In the genomic region with DNA sequence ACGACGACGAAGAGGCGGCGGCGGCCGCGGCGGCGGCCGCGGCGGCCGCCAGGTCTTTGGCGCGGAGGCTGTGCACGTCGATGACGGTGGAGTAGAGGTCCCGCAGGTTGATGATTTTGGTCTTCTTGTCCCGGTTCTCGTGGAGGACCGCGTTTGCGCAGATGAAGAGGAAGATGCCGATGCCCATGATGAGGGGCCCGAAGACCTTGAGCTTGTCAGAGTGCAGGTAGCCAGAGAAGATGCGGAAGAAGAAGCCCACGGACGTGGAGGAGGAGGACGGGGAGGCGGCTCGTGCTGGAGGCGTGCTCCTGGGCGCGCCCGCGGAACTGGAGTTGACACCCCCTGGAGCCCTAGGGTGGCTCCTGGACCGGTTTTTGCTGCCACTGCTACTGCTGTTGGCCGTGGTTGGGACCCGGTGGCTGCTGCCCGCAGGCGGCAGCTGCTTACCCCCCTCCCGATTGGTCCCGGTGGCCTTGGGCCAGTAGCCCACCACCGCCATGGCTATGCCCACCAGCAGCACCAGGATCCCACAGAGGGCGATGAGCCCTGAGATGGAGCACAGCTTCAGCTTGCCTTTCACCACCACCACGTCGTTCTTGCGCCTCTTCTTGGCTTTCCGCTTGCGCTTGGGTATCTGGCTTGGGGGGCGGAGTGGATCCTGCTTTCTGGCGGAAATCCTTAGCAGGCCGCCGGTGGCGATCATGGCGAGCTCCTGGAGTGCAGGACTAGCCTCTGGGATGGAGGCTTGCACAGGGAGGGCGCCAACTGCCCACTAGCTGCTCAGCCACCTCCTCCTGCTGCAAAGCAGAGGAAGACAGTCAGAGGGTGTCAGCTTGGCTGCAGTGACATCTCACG, we compare ENCODE assay signal across 12 cellular contexts. TPM values are rescaled to one million over a fixed set of nuclear protein-coding genes. Genes with fewer than 3 reads are reported as not detected.
DNase-seq lines count a peak whose midpoint lies in the region; ATAC-seq and TF ChIP-seq lines count a peak whose summit lies in the region.
"Had no signal": no experiment of that assay in that cellular context is flagged by ENCODE, and none has a peak within 500 bp of the region (broad histone marks: within the 10 kb centered on the region; RNA-seq: fewer than 3 reads in every experiment).

No MANE protein-coding gene starts in this region.

- POLR2A ChIA-PET in T-cell (lab: Charles Lee): no interaction called here

- ATAC-seq in T-cell (replicated peaks in 1 of 4) (no peak), psoas muscle (no peak), left lobe of liver (no peak)

- peaks cover 5% of the 10 kb centered on the region for H3K4me1 ChIP-seq in iPS-15b (ENCODE audit: control insufficient read depth, insufficient read depth, low read length)
- peaks cover 4% of the 10 kb centered on the region for H3K4me1 ChIP-seq in psoas muscle

- H3K9me3 ChIP-seq in iPS-15b (ENCODE audit: control insufficient read depth, insufficient read depth, low read length) (no peaks in the 10 kb centered on the region), psoas muscle (no peaks in the 10 kb centered on the region)

- no peaks in the 10 kb centered on the region for H3K9me3 Mint-ChIP-seq in T-cell

- peak overlapping the region; percentile 43 to 74 (median 60) for H3K4me3 Mint-ChIP-seq in T-cell

- peaks cover 50 to 58% of the 10 kb centered on the region in 2 donors for H3K27me3 Mint-ChIP-seq in T-cell

- CTCF ChIA-PET in T-cell (lab: Charles Lee): no interaction called here

- H3K27me3 ChIP-seq in iPS-15b (ENCODE audit: control insufficient read depth, insufficient read depth, low read length): peaks cover 51% of the 10 kb centered on the region
- H3K27me3 ChIP-seq in psoas muscle (ENCODE audit: insufficient read depth in 3 of 3, low read length in 2 of 3): peaks cover 13 to 93% (median 25%) of the 10 kb centered on the region in 3 donors

- peak; percentile 62 for DNase-seq in DMS53 (lab: John Stamatoyannopoulos, UW)
- DNase-seq in DMS53 treated with DMSO at 0.1 percent for 48 hours (lab: John Stamatoyannopoulos, UW; ENCODE audit: unreplicated experiment): no peak
- DNase-seq in T-cell: no peak
- DNase-seq in psoas muscle: peak in 1 of 2 donors; percentile 42
- no peak for DNase-seq in midbrain (lab: John Stamatoyannopoulos, UW)
- no peak for DNase-seq in DMS153 treated with DMSO at 0.1 percent for 48 hours (lab: John Stamatoyannopoulos, UW; ENCODE audit: unreplicated experiment)
- no peak for DNase-seq in left lobe of liver (ENCODE audit: low spot score)
- DNase-seq: MV-4-11, NCI-H345, WERI-Rb-1 had no signal

- TF ChIP-seq CTCF in psoas muscle (IDR thresholded peaks at IDR 0.05): no peak

- H3K27ac ChIP-seq in psoas muscle: no peak overlapping the region
- H3K27ac ChIP-seq: 22Rv1, WERI-Rb-1 had no signal

- H3K4me1 Mint-ChIP-seq in T-cell: peaks cover 11 to 13% (median 12%) of the 10 kb centered on the region in 3 donors

- no peak overlapping the region for H3K27ac Mint-ChIP-seq in T-cell

- 52 to 58% (median 53%) methylated on average over 51 to 59 of the region's 60 CpGs for WGBS in psoas muscle, 3 donors

- intact Hi-C loops in psoas muscle (cut with DNase I): loop anchor here in 1 of 2 donors (10.0 kb wide), 1 partner anchor 817 kb away; no protein-coding TSS in a partner anchor

- H3K4me3 ChIP-seq in iPS-15b (ENCODE audit: low read depth, low read length): peak overlapping the region; percentile 50
- H3K4me3 ChIP-seq in psoas muscle: peak overlapping the region; percentile 65

- no peaks in the 10 kb centered on the region for H3K36me3 ChIP-seq in iPS-15b (ENCODE audit: control insufficient read depth, insufficient read depth, low read length)
- no peaks in the 10 kb centered on the region for H3K36me3 ChIP-seq in psoas muscle (ENCODE audit: insufficient read depth in 1 of 2, low read depth in 1 of 2)
- H3K36me3 ChIP-seq: WERI-Rb-1 had no signal

- H3K9ac ChIP-seq in iPS-15b (ENCODE audit: low read depth, low read length): no peak overlapping the region

- H3K36me3 Mint-ChIP-seq in T-cell: no peaks in the 10 kb centered on the region

RNA-seq across cellular contexts. Expression of gene TMEM200C, which starts 3.7 kb away (rescaled TPM):
- total RNA-seq in T-cell (not detected), psoas muscle (under 1 TPM in 3 of 4 donors, not detected in 1; 0.04 to 0.15 (median 0.08) TPM), left lobe of liver (3.7 TPM)
- under 1 TPM in 2 of 3 donors, not detected in 1; under 0.01 to 0.03 TPM for polyA plus RNA-seq in psoas muscle
